ENCODE assay signal across 8 cellular contexts in the genomic region with DNA sequence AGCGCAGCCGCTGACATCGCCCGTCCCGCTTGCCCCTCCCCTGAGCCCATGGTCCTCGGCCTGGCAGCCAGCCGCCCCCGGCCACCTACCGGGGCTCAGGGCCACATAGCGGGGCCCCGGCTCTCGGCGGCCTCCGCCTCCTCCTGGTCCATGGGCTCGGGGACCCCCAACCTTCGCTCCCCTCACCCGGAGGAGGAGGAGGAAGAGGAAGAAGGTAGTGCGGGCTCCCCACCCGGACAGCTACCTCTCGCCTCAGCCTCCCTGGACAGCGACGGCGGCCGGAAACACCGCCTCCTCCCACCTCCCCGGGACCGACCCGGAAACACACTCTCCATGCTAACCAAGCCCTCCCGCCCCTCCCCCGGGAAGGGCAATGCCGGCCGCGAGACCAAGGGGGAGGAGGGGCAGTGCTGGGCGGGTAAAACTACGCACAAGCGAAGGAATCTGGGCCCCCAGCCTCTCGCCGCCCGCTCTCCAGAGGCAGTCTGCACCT. TPM values are rescaled to one million over a fixed set of nuclear protein-coding genes. Genes with fewer than 3 reads are reported as not detected.
DNase-seq lines count a peak whose midpoint lies in the region; ATAC-seq and TF ChIP-seq lines count a peak whose summit lies in the region.

A gene (minus strand): TSS at position 286 of the 493 bp plus-strand sequence. CDS start 2,912 bp downstream, outside the sequence.

- POLR2A ChIA-PET in naive thymus-derived CD8-positive, alpha-beta T cell (lab: Charles Lee) = interaction anchor here (0.6 to 3.6 kb wide), 17 partner anchors 11 to 478 kb away, joined by 3 to 22 read pairs (median 4); a partner anchor contains a TSS

- H3K4me1 Mint-ChIP-seq in naive thymus-derived CD8-positive, alpha-beta T cell = peaks cover 35 to 63% (median 56%) of the 10 kb centered on the region in 4 donors

- peaks cover 2% of the 10 kb centered on the region; the same call in 1 of the 2 replicates for H3K4me1 ChIP-seq in BE2C

- H3K9me3 ChIP-seq in BE2C (no peaks in the 10 kb centered on the region), WERI-Rb-1 (ENCODE audit: severe bottlenecking) (no peaks in the 10 kb centered on the region)

- H3K36me3 ChIP-seq in BE2C (peaks cover 2% of the 10 kb centered on the region; the same call in 1 of the 2 replicates), WERI-Rb-1 (peaks cover 42% of the 10 kb centered on the region)

- no peaks in the 10 kb centered on the region for H3K27me3 ChIP-seq in BE2C
- H3K27me3 ChIP-seq in WERI-Rb-1 (ENCODE audit: insufficient read depth, low read depth, severe bottlenecking) = no peaks in the 10 kb centered on the region

- peaks cover 0 to 21% (median 11%) of the 10 kb centered on the region in 3 donors for H3K36me3 Mint-ChIP-seq in naive thymus-derived CD8-positive, alpha-beta T cell

- H3K4me3 Mint-ChIP-seq in naive thymus-derived CD8-positive, alpha-beta T cell = peak within 1 kb of the TSS; percentile 91 to 99 (median 96)

- H3K4me3 ChIP-seq in BE2C (ENCODE audit: low read depth, low read length) (peak within 1 kb of the TSS; percentile 81), WERI-Rb-1 (ENCODE audit: low read depth, low read length) (peak within 1 kb of the TSS; percentile 84), fibroblast of the aortic adventitia (ENCODE audit: low read depth, low read length) (peak within 1 kb of the TSS; percentile 96)

- peak within 1 kb of the TSS; percentile 96 for H3K27ac ChIP-seq in WERI-Rb-1

- H3K27ac Mint-ChIP-seq in naive thymus-derived CD8-positive, alpha-beta T cell = peak within 1 kb of the TSS; percentile 89 to 99 (median 97)

- H3K9me3 Mint-ChIP-seq in naive thymus-derived CD8-positive, alpha-beta T cell = no peaks in the 10 kb centered on the region

- TF ChIP-seq CTCF in BE2C (IDR thresholded peaks at IDR 0.05; ENCODE audit: low read depth, low read length) (no peak), WERI-Rb-1 (IDR thresholded peaks at IDR 0.05; ENCODE audit: low read depth, low read length) (no peak), fibroblast of the aortic adventitia (IDR thresholded peaks at IDR 0.05; ENCODE audit: insufficient read depth, low read length) (no peak)

- ATAC-seq in GM18498 (IDR thresholded peaks at IDR 0.05; ENCODE audit: unreplicated experiment) = peak; percentile 78
- ATAC-seq in HG02798 (IDR thresholded peaks at IDR 0.05; ENCODE audit: poor library complexity, unreplicated experiment) = peak; percentile 85
- peak; percentile 63 to 67 for ATAC-seq in naive thymus-derived CD8-positive, alpha-beta T cell

- no peaks in the 10 kb centered on the region for H3K27me3 Mint-ChIP-seq in naive thymus-derived CD8-positive, alpha-beta T cell

- peak; percentile 39 for DNase-seq in BE2C
- peak; percentile 87 for DNase-seq in NCI-H146 (lab: John Stamatoyannopoulos, UW)
- peak; percentile 91 for DNase-seq in WERI-Rb-1
- no peak for DNase-seq in fibroblast of the aortic adventitia (ENCODE audit: low read depth)
- DNase-seq in naive thymus-derived CD8-positive, alpha-beta T cell = peak in 1 of 10 donors; percentile 69
- DNase-seq in stimulated activated naive CD4-positive, alpha-beta T cell treated with Interleukin-2 at 50 U/mL for 16 hours (lab: John Stamatoyannopoulos, UW) = no peak

RNA-seq across cellular contexts. Expression of the gene that starts here (rescaled TPM):
- 17.5 TPM for polyA plus RNA-seq in BE2C (2012; ENCODE audit: insufficient read depth, insufficient read length, low read depth)
- total RNA-seq in fibroblast of the aortic adventitia (ENCODE audit: low replicate concordance) = 36.2 and 55.7 TPM in 2 replicates
- 10 to 100 TPM; 70.9 to 71.1 TPM for total RNA-seq in naive thymus-derived CD8-positive, alpha-beta T cell
- polyA plus RNA-seq in naive thymus-derived CD8-positive, alpha-beta T cell = 10 to 100 TPM; 16.0 to 25.2 (median 21.9) TPM

Comparison
In these comparisons a context has a peak if more than half of its experiments do, and no peak if none do; other contexts are left out.
1. DNase-seq: peak in BE2C (single experiment), NCI-H146 (single experiment) and WERI-Rb-1 (single experiment); none in fibroblast of the aortic adventitia (single experiment) and stimulated activated naive CD4-positive, alpha-beta T cell treated with Interleukin-2 at 50 U/mL for 16 hours (single experiment).
2. Peak in every context shown above with its lines, with median percentiles within 50 percentile points of each other: H3K4me3 ChIP-seq and ATAC-seq.